22 cellular contexts compared by ENCODE assay signal in genomic region chr4:174012135-174012923, GRCh38.
DNase-seq lines count a peak whose midpoint lies in the region; ATAC-seq and TF ChIP-seq lines count a peak whose summit lies in the region.
"Had no signal": no experiment of that assay in that cellular context is flagged by ENCODE, and none has a peak within 500 bp of the region (broad histone marks: within the 10 kb centered on the region; RNA-seq: fewer than 3 reads in every experiment).

No MANE protein-coding gene starts in this region.

- H3K4me3 ChIP-seq in HEK293 (ENCODE audit: low read depth, low read length): no peak overlapping the region
- no peak overlapping the region for H3K4me3 ChIP-seq in heart right ventricle
- H3K4me3 ChIP-seq in skeletal muscle satellite cell (ENCODE audit: low read length): no peak overlapping the region
- no peak overlapping the region for H3K4me3 ChIP-seq in OCI-LY7 (ENCODE audit: low read depth, low read length, poor library complexity, severe bottlenecking)
- H3K4me3 ChIP-seq: breast epithelium, coronary artery, lower lobe of right lung, neural progenitor cell, skin epidermis, upper lobe of right lung had no signal

- H3K79me2 ChIP-seq in OCI-LY7 (ENCODE audit: insufficient read depth, low read depth, low read length): no peaks in the 10 kb centered on the region

- H3K36me3 ChIP-seq in HEK293 (ENCODE audit: control insufficient read depth in 2 of 2, insufficient read depth in 1 of 2, low read length in 2 of 2) (no peaks in the 10 kb centered on the region), heart right ventricle (no peaks in the 10 kb centered on the region), skeletal muscle satellite cell (ENCODE audit: insufficient read depth, low read length) (no peaks in the 10 kb centered on the region), OCI-LY7 (ENCODE audit: insufficient read depth, low read length) (no peaks in the 10 kb centered on the region)
- H3K36me3 ChIP-seq: breast epithelium, lower lobe of right lung, neural progenitor cell, upper lobe of right lung had no signal

- DNase-seq in heart right ventricle (no peak), OCI-LY7 (ENCODE audit: low spot score) (no peak), SW 1271 (lab: John Stamatoyannopoulos, UW) (no peak), NCI-H1436 treated with DMSO at 0.1 percent for 48 hours (lab: John Stamatoyannopoulos, UW) (no peak)
- no peak for DNase-seq in activated CD4-positive, CD25-positive, alpha-beta regulatory T cell treated with anti-CD3 and anti-CD28 coated beads, Interleukin-2, amount 50 U/mL, for 72 hours
- DNase-seq: activated CD4-positive, alpha-beta T cell treated with anti-CD3 and anti-CD28 coated beads, Interleukin-2, amount 10 ng/mL, durations not matched to agents 24 days and 14 days; activated naive CD4-positive, alpha-beta T cell treated with Interleukin-2 at 50 U/mL for 16 hours; activated T-cell treated with anti-CD3 and anti-CD28 coated beads, Interleukin-2, amount 50 U/mL, for 72 hours; AML-193; amniotic stem cell; CD8-positive, alpha-beta T cell; lower lobe of right lung; NCI-H2081; stimulated activated CD4-positive, alpha-beta T cell treated with anti-CD3 and anti-CD28 coated beads, Interleukin-1b, Interleukin-23, amount 100 ng/mL, for 48 hours; upper lobe of right lung had no signal

- H2AFZ ChIP-seq in OCI-LY7 (ENCODE audit: low read length): no peak overlapping the region
- H2AFZ ChIP-seq: neural progenitor cell had no signal

- TF ChIP-seq CTCF in HEK293 (tag by site-specific recombination; IDR thresholded peaks at IDR 0.05) (no peak), heart right ventricle (IDR thresholded peaks at IDR 0.05) (no peak), OCI-LY7 (conservative IDR thresholded peaks at IDR 0.05; ENCODE audit: low read length) (no peak)

- intact Hi-C loops in heart right ventricle (cut with DNase I) (no loop called here), OCI-LY7 (cut with micrococcal nuclease; ENCODE audit: unreplicated experiment) (no loop called here)

- no peak for ATAC-seq in SK-N-SH treated with all-trans-retinoic acid at 6 μM for 48 hours
- peak in 6 of 8 donors; percentile 11 to 90 (median 70) for ATAC-seq in heart right ventricle
- ATAC-seq: activated T-cell treated with anti-CD3 and anti-CD28 coated beads, Interleukin-2, amount 50 U/mL, for 72 hours; CD8-positive, alpha-beta T cell; lower lobe of right lung; upper lobe of right lung had no signal

- H3K4me1 ChIP-seq in HEK293 (ENCODE audit: control insufficient read depth, insufficient read depth, low read length) (no peaks in the 10 kb centered on the region), heart right ventricle (peaks cover 0 to 15% (median 0%) of the 10 kb centered on the region in 9 donors), skeletal muscle satellite cell (ENCODE audit: control insufficient read depth, insufficient read depth, low read length) (peaks cover 6% of the 10 kb centered on the region), OCI-LY7 (ENCODE audit: insufficient read depth, low read length, poor library complexity, severe bottlenecking) (no peaks in the 10 kb centered on the region)
- H3K4me1 ChIP-seq: breast epithelium, lower lobe of right lung, neural progenitor cell, upper lobe of right lung had no signal

- no peaks in the 10 kb centered on the region for H3K27me3 ChIP-seq in heart right ventricle
- H3K27me3 ChIP-seq in skeletal muscle satellite cell (ENCODE audit: control insufficient read depth, insufficient read depth, low read length): no peaks in the 10 kb centered on the region
- H3K27me3 ChIP-seq: breast epithelium, neural progenitor cell, upper lobe of right lung had no signal

- H3K9me2 ChIP-seq in OCI-LY7 (ENCODE audit: insufficient read depth, low read length): no peaks in the 10 kb centered on the region

- no peaks in the 10 kb centered on the region for H4K20me1 ChIP-seq in OCI-LY7 (ENCODE audit: insufficient read depth, low read length)

- POLR2A ChIA-PET in HEK293 (lab: Yijun Ruan, JAX): no interaction called here
- POLR2A ChIA-PET in OCI-LY7 (lab: Charles Lee): no interaction called here

- 67 to 72% methylated on average over 4 of the region's 4 CpGs for WGBS in heart right ventricle, 2 donors

- no TSS peak for BruUV-seq in OCI-LY7 (replicated peaks; lab: Mats Ljungman, UMichigan)

- peak overlapping the region; percentile 32 for H3K4me2 ChIP-seq in skeletal muscle satellite cell (ENCODE audit: low read length)
- H3K4me2 ChIP-seq in OCI-LY7 (ENCODE audit: low read length): no peak overlapping the region
- H3K4me2 ChIP-seq: neural progenitor cell had no signal

- H3K9me3 ChIP-seq in HEK293 (ENCODE audit: control insufficient read depth, insufficient read depth, low read depth, low read length) (no peaks in the 10 kb centered on the region), heart right ventricle (no peaks in the 10 kb centered on the region), skeletal muscle satellite cell (replicated peaks; ENCODE audit: low read length) (no peaks in the 10 kb centered on the region), OCI-LY7 (ENCODE audit: low read length) (no peaks in the 10 kb centered on the region)
- H3K9me3 ChIP-seq: breast epithelium, lower lobe of right lung, upper lobe of right lung had no signal

- no peak overlapping the region for H3K9ac ChIP-seq in skeletal muscle satellite cell (ENCODE audit: low read depth, low read length)
- H3K9ac ChIP-seq: neural progenitor cell had no signal

- H3K27ac ChIP-seq in HEK293 (ENCODE audit: extremely low read depth, low read depth, low read length): no peak overlapping the region
- no peak overlapping the region for H3K27ac ChIP-seq in heart right ventricle
- H3K27ac ChIP-seq in OCI-LY7 (ENCODE audit: low read depth, low read length, poor library complexity, severe bottlenecking): no peak overlapping the region
- H3K27ac ChIP-seq: breast epithelium, coronary artery, lower lobe of right lung, neural progenitor cell, skin epidermis, upper lobe of right lung had no signal

- CTCF ChIA-PET in HEK293 (lab: Yijun Ruan, JAX) (no interaction called here), OCI-LY7 (lab: Charles Lee; ENCODE audit: unreplicated experiment) (no interaction called here)

TF ChIP-seq in HEK293, 187 proteins besides CTCF, POLR2A, EP300 and RAD21 (continues in another document):
- TF ChIP-seq, protein P1, sequence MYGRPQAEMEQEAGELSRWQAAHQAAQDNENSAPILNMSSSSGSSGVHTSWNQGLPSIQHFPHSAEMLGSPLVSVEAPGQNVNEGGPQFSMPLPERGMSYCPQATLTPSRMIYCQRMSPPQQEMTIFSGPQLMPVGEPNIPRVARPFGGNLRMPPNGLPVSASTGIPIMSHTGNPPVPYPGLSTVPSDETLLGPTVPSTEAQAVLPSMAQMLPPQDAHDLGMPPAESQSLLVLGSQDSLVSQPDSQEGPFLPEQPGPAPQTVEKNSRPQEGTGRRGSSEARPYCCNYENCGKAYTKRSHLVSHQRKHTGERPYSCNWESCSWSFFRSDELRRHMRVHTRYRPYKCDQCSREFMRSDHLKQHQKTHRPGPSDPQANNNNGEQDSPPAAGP (tag by site-specific recombination; IDR thresholded peaks at IDR 0.05): no peak
- no peak for TF ChIP-seq ZNF610 (tag by site-specific recombination; IDR thresholded peaks at IDR 0.05; ENCODE audit: borderline replicate concordance)
- TF ChIP-seq WT1 (tag by site-specific recombination; IDR thresholded peaks at IDR 0.05): peak; percentile 82

TF ChIP-seq in SK-N-SH treated with all-trans-retinoic acid at 6 μM for 48 hours, 23 proteins besides CTCF, POLR2A, EP300 and RAD21:
- TF ChIP-seq ISL1 (CRISPR knock-in tag; IDR thresholded peaks at IDR 0.05): peak; percentile 83
- no peak for TF ChIP-seq ZFP3 (CRISPR knock-in tag; IDR thresholded peaks at IDR 0.05)
- no peak for TF ChIP-seq SNAI2 (CRISPR knock-in tag; IDR thresholded peaks at IDR 0.05)
- TF ChIP-seq CREB5 (CRISPR knock-in tag; IDR thresholded peaks at IDR 0.05; ENCODE audit: low read depth): no peak; the same call in 1 of the 2 replicates
- TF ChIP-seq PATZ1 (CRISPR knock-in tag; IDR thresholded peaks at IDR 0.05; ENCODE audit: borderline replicate concordance): no peak
